In genomic region chr3:188472331-188472730, GRCh38 we compare ENCODE assay signal across 15 cellular contexts.
DNase-seq lines count a peak whose midpoint lies in the region; ATAC-seq and TF ChIP-seq lines count a peak whose summit lies in the region.
"Had no signal": no experiment of that assay in that cellular context is flagged by ENCODE, and none has a peak within 500 bp of the region (broad histone marks: within the 10 kb centered on the region; RNA-seq: fewer than 3 reads in every experiment).

No MANE protein-coding gene starts in this region.

- H3K27ac ChIP-seq in SK-N-SH (ENCODE audit: low read depth in 2 of 2, low read length in 1 of 2) (peak overlapping the region in 1 of 2 experiments; percentile 54; a peak in 3 of 4 replicates), gastrocnemius medialis (peak overlapping the region; percentile 4 to 56 (median 28)), PC-9 (no peak overlapping the region)
- H3K27ac ChIP-seq: parathyroid adenoma had no signal

- in situ Hi-C loops in Caki2 (cut with HindIII; ENCODE audit: low pct_unique_long_range_greater_than_20kb, low sequenced_read_pairs) (no loop called here), gastrocnemius medialis (cut with MboI; ENCODE audit: low sequenced_read_pairs in 4 of 4) (loop anchor here in 1 of 4 donors (25.0 kb wide), 1 partner anchor 665 kb away; no protein-coding TSS in a partner anchor)

- H3K4me3 ChIP-seq in SK-N-SH (ENCODE audit: low read depth in 2 of 2, low read length in 1 of 2) (no peak overlapping the region), gastrocnemius medialis (no peak overlapping the region), PC-9 (no peak overlapping the region)
- H3K4me3 ChIP-seq: MG63 had no signal

- H4K20me1 ChIP-seq in SK-N-SH (ENCODE audit: insufficient read depth) (no peaks in the 10 kb centered on the region), PC-9 (ENCODE audit: insufficient read depth) (no peaks in the 10 kb centered on the region)

- POLR2A ChIA-PET in SK-N-SH (lab: Yijun Ruan, JAX): no interaction called here
- POLR2A ChIA-PET in PC-9 (lab: Charles Lee; ENCODE audit: unreplicated experiment): interaction anchor here (0.7 kb wide), 1 partner anchor 224 kb away, joined by 4 read pairs; no protein-coding TSS in a partner anchor

- H3K27me3 ChIP-seq in SK-N-SH (ENCODE audit: insufficient read depth) (no peaks in the 10 kb centered on the region), gastrocnemius medialis (no peaks in the 10 kb centered on the region), PC-9 (ENCODE audit: insufficient read depth, low read depth) (no peaks in the 10 kb centered on the region)
- H3K27me3 ChIP-seq: MG63 had no signal

- H3K9me2 ChIP-seq in SK-N-SH: no peaks in the 10 kb centered on the region
- no peaks in the 10 kb centered on the region for H3K9me2 ChIP-seq in PC-9 (ENCODE audit: insufficient read depth)

- H3K9ac ChIP-seq in SK-N-SH: no peak overlapping the region
- H3K9ac ChIP-seq: parathyroid adenoma had no signal

- TF ChIP-seq EP300 in SK-N-SH (IDR thresholded peaks at IDR 0.05; ENCODE audit: borderline replicate concordance in 1 of 2, low read depth in 1 of 2, low read length in 1 of 2): no peak

- H3K79me2 ChIP-seq in SK-N-SH (ENCODE audit: insufficient read depth) (peaks cover 64% of the 10 kb centered on the region), PC-9 (ENCODE audit: low read depth) (no peaks in the 10 kb centered on the region)
- H3K79me2 ChIP-seq: parathyroid adenoma had no signal

- H3K36me3 ChIP-seq in SK-N-SH (replicated peaks in 1 of 2; ENCODE audit: control insufficient read depth in 1 of 2, insufficient read depth in 2 of 2, low read length in 1 of 2) (peaks cover 0 to 22% of the 10 kb centered on the region in 2 experiments), gastrocnemius medialis (no peaks in the 10 kb centered on the region), PC-9 (ENCODE audit: low read depth) (no peaks in the 10 kb centered on the region)
- H3K36me3 ChIP-seq: MG63 had no signal

- peaks cover 15% of the 10 kb centered on the region for H3F3A ChIP-seq in SK-N-SH (replicated peaks; ENCODE audit: insufficient read depth)
- peaks cover 5% of the 10 kb centered on the region; the same call in 1 of the 2 replicates for H3F3A ChIP-seq in PC-9 (ENCODE audit: insufficient read depth, low read depth)

- DNase-seq in Caki2 (ENCODE audit: low read depth) (peak; percentile 62), SK-N-SH (no peak), fibroblast of peridontal ligament (ENCODE audit: extremely low read depth) (peak; percentile 83), gastrocnemius medialis (no peak), A172 (ENCODE audit: low spot score) (no peak), NCI-H69 (lab: John Stamatoyannopoulos, UW) (no peak), PC-9 (no peak)
- DNase-seq: activated CD4-positive, CD25-positive, alpha-beta regulatory T cell treated with anti-CD3 and anti-CD28 coated beads, Interleukin-2, amount 50 U/mL, for 72 hours; activated CD8-positive, alpha-beta memory T cell treated with anti-CD3 and anti-CD28 coated beads, Interleukin-2, amount 50 U/mL, for 48 hours; activated naive CD4-positive, alpha-beta T cell treated with anti-CD3 and anti-CD28 coated beads for 36 hours; glutamatergic neuron; left cardiac atrium; MG63 had no signal

- no peak overlapping the region for H2AFZ ChIP-seq in SK-N-SH (ENCODE audit: low read depth)
- no peak overlapping the region for H2AFZ ChIP-seq in PC-9
- H2AFZ ChIP-seq: parathyroid adenoma had no signal

- WGBS in SK-N-SH (ENCODE audit: low lambda C conversion rate): 45% methylated on average over 1 of the region's 1 CpG

- TF ChIP-seq CTCF in SK-N-SH (IDR thresholded peaks at IDR 0.05) (no peak), gastrocnemius medialis (IDR thresholded peaks at IDR 0.05 in 4 of 5, conservative IDR thresholded peaks at IDR 0.05 in 1 of 5) (no peak), PC-9 (conservative IDR thresholded peaks at IDR 0.05) (no peak)

- no peak for TF ChIP-seq POLR2A in gastrocnemius medialis (IDR thresholded peaks at IDR 0.05)

- CTCF ChIA-PET in SK-N-SH (lab: Yijun Ruan, JAX): no interaction called here
- CTCF ChIA-PET in PC-9 (lab: Charles Lee): no interaction called here

- intact Hi-C loops in gastrocnemius medialis (cut with DNase I; ENCODE audit: low total_unique reads): loop anchor here (5.0 kb wide), 1 partner anchor 480 kb away; no protein-coding TSS in a partner anchor
- intact Hi-C loops in PC-9 (cut with micrococcal nuclease; ENCODE audit: unreplicated experiment): no loop called here

- H3K9me3 ChIP-seq in SK-N-SH (no peaks in the 10 kb centered on the region), gastrocnemius medialis (no peaks in the 10 kb centered on the region), PC-9 (ENCODE audit: insufficient read depth, low read depth) (no peaks in the 10 kb centered on the region)

- H3K4me2 ChIP-seq in SK-N-SH (no peak overlapping the region), PC-9 (no peak overlapping the region)

- peaks cover 0 to 10% of the 10 kb centered on the region in 2 experiments; a peak in 2 of 4 replicates for H3K4me1 ChIP-seq in SK-N-SH (ENCODE audit: control insufficient read depth in 1 of 2, insufficient read depth in 2 of 2, low read depth in 1 of 2, low read length in 1 of 2)
- H3K4me1 ChIP-seq in gastrocnemius medialis: peaks cover 52 to 54% of the 10 kb centered on the region in 2 donors
- H3K4me1 ChIP-seq in PC-9 (replicated peaks; ENCODE audit: insufficient read depth): no peaks in the 10 kb centered on the region; the same call in 1 of the 2 replicates

- no TSS peak for BruUV-seq in PC-9 (replicated peaks; lab: Mats Ljungman, UMichigan)

- ATAC-seq in gastrocnemius medialis: no peak
- ATAC-seq in GM19035 (IDR thresholded peaks at IDR 0.05; ENCODE audit: unreplicated experiment): no peak

- no peak for TF ChIP-seq RAD21 in SK-N-SH (IDR thresholded peaks at IDR 0.05; ENCODE audit: low read length)

TF ChIP-seq in SK-N-SH, 30 proteins besides CTCF, POLR2A, EP300 and RAD21:
- TF ChIP-seq RXRA (IDR thresholded peaks at IDR 0.05; ENCODE audit: borderline replicate concordance, low read depth) (no peak), FOSL2 (IDR thresholded peaks at IDR 0.05; ENCODE audit: borderline replicate concordance, low read depth) (0 out of 2 replicates have a peak, but pooled peaks have one; percentile 8), TEAD4 (IDR thresholded peaks at IDR 0.05; ENCODE audit: borderline replicate concordance, insufficient read depth) (no peak), JUND (IDR thresholded peaks at IDR 0.05) (peak; percentile 24; the same call in 1 of the 2 replicates), MEF2A (IDR thresholded peaks at IDR 0.05; ENCODE audit: borderline replicate concordance, low read depth) (peak; percentile 52; the same call in 1 of the 2 replicates), TCF12 (IDR thresholded peaks at IDR 0.05) (peak; percentile 43), PBX3 (IDR thresholded peaks at IDR 0.05) (peak; percentile 67)

Comparison
In these comparisons a context has a peak if more than half of its experiments do, and no peak if none do; other contexts are left out.
1. DNase-seq: peak in Caki2 (single experiment) and fibroblast of peridontal ligament (single experiment); none in SK-N-SH (single experiment), gastrocnemius medialis (0 of 2), A172 (single experiment), NCI-H69 (single experiment) and PC-9 (0 of 2).